Comparison of ENCODE assay signal across 15 cellular contexts in the genomic region with DNA sequence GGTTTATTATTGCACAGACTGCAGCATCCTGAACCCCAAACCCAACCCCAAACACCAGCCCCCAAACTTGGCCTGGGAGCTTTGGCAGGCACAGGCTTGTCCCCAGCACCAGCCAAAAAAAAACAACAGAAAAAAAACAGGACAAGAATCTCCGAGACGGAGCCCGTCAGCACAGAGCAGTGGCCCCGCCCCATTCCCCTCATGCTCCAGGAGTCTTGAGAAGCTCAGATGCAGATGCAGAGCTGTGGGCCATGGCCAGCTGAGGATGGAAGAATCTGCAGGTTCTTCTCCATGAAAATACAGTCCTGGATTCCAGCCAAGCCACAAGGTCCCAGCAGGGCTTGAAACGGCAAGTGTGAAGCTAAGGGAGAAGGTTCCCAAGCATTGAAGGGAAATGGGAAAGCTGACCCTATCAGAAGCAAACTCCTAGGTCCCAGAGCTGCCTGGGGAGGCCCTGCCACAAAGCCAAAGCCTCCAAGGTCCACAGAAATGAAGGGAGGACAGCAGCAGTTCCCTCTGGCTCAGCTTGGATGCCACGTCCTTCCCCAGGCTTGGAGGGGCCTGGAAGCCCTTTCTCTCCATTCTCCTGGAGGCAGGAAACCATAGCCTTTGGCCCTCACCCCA.
DNase-seq lines count a peak whose midpoint lies in the region; ATAC-seq and TF ChIP-seq lines count a peak whose summit lies in the region.
"Had no signal": no experiment of that assay in that cellular context is flagged by ENCODE, and none has a peak within 500 bp of the region (broad histone marks: within the 10 kb centered on the region; RNA-seq: fewer than 3 reads in every experiment).

No MANE protein-coding gene starts in this region.

- no peak overlapping the region for H3K9ac ChIP-seq in IMR-90 (ENCODE audit: low read depth, low read length)

- no peak overlapping the region for H4K91ac ChIP-seq in IMR-90 (ENCODE audit: insufficient read depth, low read depth, low read length)

- WGBS in IMR-90 (ENCODE audit: extremely low coverage in 2 of 2, insufficient read length in 1 of 2), 2 experiments = no CpG with 5 or more reads among the region's 6 CpGs
- 20% methylated on average over 6 of the region's 6 CpGs for WGBS in suprapubic skin

- H3K4me1 ChIP-seq in IMR-90 (ENCODE audit: control insufficient read depth, insufficient read depth, low read length) (peaks cover 1% of the 10 kb centered on the region; the same call in 1 of the 2 replicates), suprapubic skin (peaks cover 5% of the 10 kb centered on the region)
- H3K4me1 ChIP-seq: uterus had no signal

- no peak overlapping the region for H3K18ac ChIP-seq in IMR-90 (ENCODE audit: low read depth, low read length)

- TF ChIP-seq CTCF in IMR-90 (conservative IDR thresholded peaks at IDR 0.05; ENCODE audit: low read depth, low read length) (no peak), cardiac fibroblast (IDR thresholded peaks at IDR 0.05; ENCODE audit: low read depth, low read length) (no peak), suprapubic skin (IDR thresholded peaks at IDR 0.05) (no peak)

- H3K27ac ChIP-seq in IMR-90 (ENCODE audit: insufficient read depth, low read length) = no peak overlapping the region
- H3K27ac ChIP-seq in suprapubic skin = no peak overlapping the region

- no peak for TF ChIP-seq EP300 in suprapubic skin (IDR thresholded peaks at IDR 0.05)

- no peak overlapping the region for H2BK20ac ChIP-seq in IMR-90 (ENCODE audit: low read depth, low read length)

- H3K79me1 ChIP-seq in IMR-90 (ENCODE audit: low read depth in 1 of 2, low read length in 2 of 2) = no peaks in the 10 kb centered on the region

- peak overlapping the region; percentile 54 for H2AFZ ChIP-seq in IMR-90 (replicated peaks; ENCODE audit: low read length, poor library complexity)

- ATAC-seq in IMR-90 (ENCODE audit: low read depth) = peak; percentile 50
- ATAC-seq in GM21447 (IDR thresholded peaks at IDR 0.05; ENCODE audit: unreplicated experiment) = no peak

- CTCF ChIA-PET in IMR-90 (lab: Yijun Ruan, JAX) = interaction anchor here (0.6 to 1.6 kb wide), 3 partner anchors 78 to 446 kb away, joined by 3 to 8 read pairs (median 3); no protein-coding TSS in a partner anchor

- H2AK5ac ChIP-seq in IMR-90 (ENCODE audit: low read depth, low read length) = no peak overlapping the region

- in situ Hi-C loops in IMR-90 (cut with MboI; ENCODE audit: low sequenced_read_pairs) = no loop called here

- no peak overlapping the region for H3K14ac ChIP-seq in IMR-90 (replicated peaks; ENCODE audit: low read depth, low read length)

- H2BK15ac ChIP-seq in IMR-90 (ENCODE audit: low read depth, low read length) = no peak overlapping the region

- H3K4ac ChIP-seq in IMR-90 (ENCODE audit: low read depth, low read length) = no peak overlapping the region; the same call in 1 of the 2 replicates

- H4K5ac ChIP-seq in IMR-90 (ENCODE audit: low read depth, low read length) = no peak overlapping the region

- DNase-seq in AG08396 (ENCODE audit: low spot score) (peak; percentile 62), IMR-90 (peak; percentile 7), cardiac fibroblast (ENCODE audit: low read depth in 2 of 2) (peak; percentile 20 to 53), left kidney (ENCODE audit: low read depth, low spot score) (peak; percentile 45), mucosa of gallbladder (ENCODE audit: low spot score) (no peak), cerebellum (ENCODE audit: low spot score) (no peak), suprapubic skin (ENCODE audit: low spot score in 2 of 2) (no peak)
- DNase-seq: activated CD4-positive, alpha-beta memory T cell treated with anti-CD3 and anti-CD28 coated beads for 36 hours; activated gamma-delta T cell; GOT3; MV-4-11; NCI-H345; stimulated activated CD4-positive, alpha-beta T cell treated with anti-CD3 and anti-CD28 coated beads, Interleukin-2, amount 100 ng/mL, for 24 hours had no signal

- H3K9me3 ChIP-seq in IMR-90 (ENCODE audit: control insufficient read depth, insufficient read depth, low read length) (peaks cover 4% of the 10 kb centered on the region), suprapubic skin (no peaks in the 10 kb centered on the region)
- H3K9me3 ChIP-seq: uterus had no signal

- H3K4me3 ChIP-seq in IMR-90 (ENCODE audit: insufficient read depth, low read depth, low read length) (no peak overlapping the region), cardiac fibroblast (replicated peaks in 1 of 2; ENCODE audit: low read depth in 2 of 2, low read length in 2 of 2) (no peak overlapping the region), suprapubic skin (no peak overlapping the region)
- H3K4me3 ChIP-seq: uterus had no signal

- no peak for TF ChIP-seq RAD21 in IMR-90 (IDR thresholded peaks at IDR 0.05; ENCODE audit: low read length)

- H2BK120ac ChIP-seq in IMR-90 (ENCODE audit: low read depth, low read length) = no peak overlapping the region

- BruUV-seq in IMR-90 (replicated peaks; lab: Mats Ljungman, UMichigan) = no TSS peak

- no peaks in the 10 kb centered on the region; the same call in 1 of the 2 replicates for H3K9me1 ChIP-seq in IMR-90 (ENCODE audit: insufficient read depth, low read length)

- dilution Hi-C loops in IMR-90 (cut with HindIII; ENCODE audit: low sequenced_read_pairs, unreplicated experiment) = no loop called here

- H3K27me3 ChIP-seq in IMR-90 (ENCODE audit: control insufficient read depth, insufficient read depth, low read length) (peaks cover 8% of the 10 kb centered on the region), suprapubic skin (peaks cover 44% of the 10 kb centered on the region)
- H3K27me3 ChIP-seq: uterus had no signal

- H3K56ac ChIP-seq in IMR-90 (ENCODE audit: extremely low read depth, insufficient read depth, low read length) = no peak overlapping the region

- H3K4me2 ChIP-seq in IMR-90 (ENCODE audit: low read depth, low read length) = no peak overlapping the region

- H4K20me1 ChIP-seq in IMR-90 (ENCODE audit: insufficient read depth, low read length) = no peaks in the 10 kb centered on the region

- H3K36me3 ChIP-seq in IMR-90 (ENCODE audit: control insufficient read depth, insufficient read depth, low read length) (no peaks in the 10 kb centered on the region), suprapubic skin (no peaks in the 10 kb centered on the region)
- H3K36me3 ChIP-seq: uterus had no signal

- POLR2A ChIA-PET in IMR-90 (lab: Charles Lee; ENCODE audit: unreplicated experiment) = no interaction called here

- intact Hi-C loops in IMR-90 (cut with micrococcal nuclease) = no loop called here

- H3K23ac ChIP-seq in IMR-90 (ENCODE audit: low read depth, low read length) = no peak overlapping the region

- H4K8ac ChIP-seq in IMR-90 (ENCODE audit: low read depth in 2 of 2, low read length in 2 of 2) = no peak overlapping the region

- peak overlapping the region; percentile 15 for H2AK9ac ChIP-seq in IMR-90 (replicated peaks; ENCODE audit: low read depth, low read length, poor library complexity)

- TF ChIP-seq POLR2A in IMR-90 (IDR thresholded peaks at IDR 0.05; ENCODE audit: low read depth, low read length) (no peak), suprapubic skin (IDR thresholded peaks at IDR 0.05) (no peak)

- no peak overlapping the region for H2BK5ac ChIP-seq in IMR-90 (ENCODE audit: low read depth, low read length, poor library complexity, severe bottlenecking)

TF ChIP-seq in IMR-90, 13 proteins besides CTCF, POLR2A, EP300 and RAD21:
- TF ChIP-seq, protein P1, sequence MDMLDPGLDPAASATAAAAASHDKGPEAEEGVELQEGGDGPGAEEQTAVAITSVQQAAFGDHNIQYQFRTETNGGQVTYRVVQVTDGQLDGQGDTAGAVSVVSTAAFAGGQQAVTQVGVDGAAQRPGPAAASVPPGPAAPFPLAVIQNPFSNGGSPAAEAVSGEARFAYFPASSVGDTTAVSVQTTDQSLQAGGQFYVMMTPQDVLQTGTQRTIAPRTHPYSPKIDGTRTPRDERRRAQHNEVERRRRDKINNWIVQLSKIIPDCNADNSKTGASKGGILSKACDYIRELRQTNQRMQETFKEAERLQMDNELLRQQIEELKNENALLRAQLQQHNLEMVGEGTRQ (IDR thresholded peaks at IDR 0.05; ENCODE audit: low read depth, low read length) = no peak
- TF ChIP-seq RCOR1 (IDR thresholded peaks at IDR 0.05; ENCODE audit: insufficient replicate concordance, low read length) = no peak
- no peak for TF ChIP-seq SMC3 (IDR thresholded peaks at IDR 0.05; ENCODE audit: low read depth, low read length)
- TF ChIP-seq MAZ (IDR thresholded peaks at IDR 0.05; ENCODE audit: borderline replicate concordance, low read depth, low read length) = no peak
- TF ChIP-seq NFE2L2 (IDR thresholded peaks at IDR 0.05; ENCODE audit: low read depth, low read length) = no peak
- TF ChIP-seq FOS (IDR thresholded peaks at IDR 0.05; ENCODE audit: low read depth, low read length) = no peak
- TF ChIP-seq MAFK (IDR thresholded peaks at IDR 0.05; ENCODE audit: low read depth, low read length) = no peak
- no peak for TF ChIP-seq BHLHE40 (IDR thresholded peaks at IDR 0.05; ENCODE audit: low read depth, low read length)
- TF ChIP-seq, protein P2, sequence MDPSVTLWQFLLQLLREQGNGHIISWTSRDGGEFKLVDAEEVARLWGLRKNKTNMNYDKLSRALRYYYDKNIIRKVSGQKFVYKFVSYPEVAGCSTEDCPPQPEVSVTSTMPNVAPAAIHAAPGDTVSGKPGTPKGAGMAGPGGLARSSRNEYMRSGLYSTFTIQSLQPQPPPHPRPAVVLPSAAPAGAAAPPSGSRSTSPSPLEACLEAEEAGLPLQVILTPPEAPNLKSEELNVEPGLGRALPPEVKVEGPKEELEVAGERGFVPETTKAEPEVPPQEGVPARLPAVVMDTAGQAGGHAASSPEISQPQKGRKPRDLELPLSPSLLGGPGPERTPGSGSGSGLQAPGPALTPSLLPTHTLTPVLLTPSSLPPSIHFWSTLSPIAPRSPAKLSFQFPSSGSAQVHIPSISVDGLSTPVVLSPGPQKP (IDR thresholded peaks at IDR 0.05; ENCODE audit: borderline replicate concordance, low read depth, low read length) = no peak
- TF ChIP-seq MXI1 (IDR thresholded peaks at IDR 0.05; ENCODE audit: borderline replicate concordance, low read depth, low read length) = no peak
- TF ChIP-seq RFX5 (IDR thresholded peaks at IDR 0.05; ENCODE audit: low read depth, low read length) = no peak
- TF ChIP-seq CEBPB (IDR thresholded peaks at IDR 0.05; ENCODE audit: low read depth, low read length) = no peak
- TF ChIP-seq CHD1 (IDR thresholded peaks at IDR 0.05; ENCODE audit: low read depth, low read length) = no peak

Comparison
In these comparisons a context has a peak if more than half of its experiments do, and no peak if none do; other contexts are left out.
1. DNase-seq: peak in AG08396 (single experiment), IMR-90 (single experiment), cardiac fibroblast (2 of 2) and left kidney (single experiment); none in mucosa of gallbladder (single experiment), cerebellum (single experiment) and suprapubic skin (0 of 2).